ENCODE assay signal across 1 cellular context in the genomic region with DNA sequence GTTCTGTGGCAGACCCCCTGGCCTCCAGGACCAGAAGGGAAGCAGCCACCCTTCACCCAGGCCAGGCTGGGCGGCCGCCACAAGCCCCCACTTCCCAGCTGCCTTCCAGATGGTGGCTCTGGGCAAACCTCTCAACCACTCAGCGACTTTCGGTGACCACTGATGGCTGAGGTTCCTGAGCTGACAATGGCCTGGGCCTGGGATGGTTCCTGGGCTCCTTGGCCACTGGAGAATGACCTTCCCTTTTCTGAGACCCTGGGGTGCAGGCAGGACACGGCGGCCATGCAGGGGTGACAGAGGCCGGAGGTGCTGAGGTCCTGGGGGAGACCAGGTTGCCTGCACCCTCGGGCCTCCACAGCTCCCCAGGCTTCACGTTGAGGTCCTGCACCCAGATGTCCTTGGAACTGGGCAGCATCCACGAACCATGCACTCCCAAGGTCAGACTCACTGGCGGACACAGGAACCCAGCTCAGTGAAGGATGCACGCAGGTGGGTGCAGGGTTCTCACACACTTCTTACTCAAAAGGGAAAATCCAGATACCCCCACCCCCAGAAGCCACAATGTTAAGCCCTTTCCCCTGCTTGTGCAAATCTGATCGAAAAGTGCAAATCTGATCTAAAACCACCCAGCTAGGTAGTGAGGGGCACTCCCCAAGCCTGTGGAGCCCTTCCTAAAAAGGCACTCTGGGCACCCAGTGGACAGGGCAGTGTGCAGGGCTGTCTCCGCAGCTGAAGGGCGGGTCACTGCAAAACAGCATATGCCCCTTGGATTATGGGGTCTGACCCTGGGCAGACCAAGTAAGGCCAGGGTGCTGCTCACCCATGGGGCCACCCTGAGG.
A peak's percentile ranks its signal among the peaks of the same experiment; 100 is the strongest.
TF ChIP-seq lines count a peak whose summit lies in the region.

No MANE protein-coding gene starts in this region.

TF ChIP-seq in H1, 55 proteins besides CTCF, POLR2A, EP300 and RAD21:
- no peak for TF ChIP-seq RBBP5 (IDR thresholded peaks at IDR 0.05; ENCODE audit: borderline replicate concordance, low read depth, low read length)
- peak; percentile 57; the same call in 1 of the 2 replicates for TF ChIP-seq POLR2AphosphoS5 (IDR thresholded peaks at IDR 0.05; ENCODE audit: low read depth, low read length)
